1 cellular context compared by ENCODE assay signal in genomic region chr22:39569066-39569465, GRCh38.
TF ChIP-seq lines count a peak whose summit lies in the region.

No MANE protein-coding gene starts in this region.

TF ChIP-seq in K562, 482 proteins besides CTCF, POLR2A, EP300 and RAD21 (continued from another document):
- TF ChIP-seq PKNOX1 (IDR thresholded peaks at IDR 0.05) (no peak), ELK1 (CRISPR knock-in tag; IDR thresholded peaks at IDR 0.05) (no peak), THRB (CRISPR knock-in tag; conservative IDR thresholded peaks at IDR 0.05) (no peak), ZNF583 (CRISPR knock-in tag; IDR thresholded peaks at IDR 0.05) (no peak), IRF1 (CRISPR knock-in tag; IDR thresholded peaks at IDR 0.05; ENCODE audit: borderline replicate concordance) (no peak), ZKSCAN1 (IDR thresholded peaks at IDR 0.05; ENCODE audit: low read depth, low read length) (no peak), LCOR (CRISPR knock-in tag; IDR thresholded peaks at IDR 0.05) (no peak), ZFPM2 (CRISPR knock-in tag; IDR thresholded peaks at IDR 0.05) (no peak), NONO (IDR thresholded peaks at IDR 0.05; ENCODE audit: low read depth in 2 of 2, low read length in 1 of 2) (no peak)
